ENCODE assay signal across 1 cellular context in the genomic region with DNA sequence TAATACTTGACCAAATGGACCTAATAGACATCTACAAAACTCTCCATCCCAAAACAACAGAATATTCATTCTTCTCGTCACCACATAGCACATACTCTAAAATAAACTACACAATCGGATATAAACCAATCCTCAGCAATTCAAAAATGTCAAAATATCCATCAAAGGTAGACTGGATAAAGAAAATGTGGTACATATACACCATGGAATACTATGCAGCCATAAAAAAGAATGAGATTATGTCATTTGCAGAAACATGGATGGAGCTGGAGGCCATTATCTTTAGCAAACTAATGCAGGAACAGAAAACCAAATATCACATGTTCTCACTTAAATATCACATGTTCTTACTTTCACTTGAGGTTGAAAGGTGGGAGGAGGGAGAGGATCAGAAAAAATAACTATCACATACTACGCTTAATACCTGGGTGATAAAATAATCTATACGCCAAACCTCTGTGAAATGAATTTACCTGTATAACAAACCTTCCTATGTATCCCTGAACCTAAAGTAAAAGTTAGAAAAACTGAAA.
A peak's percentile ranks its signal among the peaks of the same experiment; 100 is the strongest.
TF ChIP-seq lines count a peak whose summit lies in the region.

No MANE protein-coding gene starts in this region.

TF ChIP-seq in HEK293, 187 proteins besides CTCF, POLR2A, EP300 and RAD21:
- TF ChIP-seq ZNF280D (tag by site-specific recombination; IDR thresholded peaks at IDR 0.05) (0 out of 2 replicates have a peak, but pooled peaks have one; percentile 14), ZNF146 (tag by site-specific recombination; IDR thresholded peaks at IDR 0.05) (peak; percentile 53; the same call in 1 of the 2 replicates)
